In the genomic region with DNA sequence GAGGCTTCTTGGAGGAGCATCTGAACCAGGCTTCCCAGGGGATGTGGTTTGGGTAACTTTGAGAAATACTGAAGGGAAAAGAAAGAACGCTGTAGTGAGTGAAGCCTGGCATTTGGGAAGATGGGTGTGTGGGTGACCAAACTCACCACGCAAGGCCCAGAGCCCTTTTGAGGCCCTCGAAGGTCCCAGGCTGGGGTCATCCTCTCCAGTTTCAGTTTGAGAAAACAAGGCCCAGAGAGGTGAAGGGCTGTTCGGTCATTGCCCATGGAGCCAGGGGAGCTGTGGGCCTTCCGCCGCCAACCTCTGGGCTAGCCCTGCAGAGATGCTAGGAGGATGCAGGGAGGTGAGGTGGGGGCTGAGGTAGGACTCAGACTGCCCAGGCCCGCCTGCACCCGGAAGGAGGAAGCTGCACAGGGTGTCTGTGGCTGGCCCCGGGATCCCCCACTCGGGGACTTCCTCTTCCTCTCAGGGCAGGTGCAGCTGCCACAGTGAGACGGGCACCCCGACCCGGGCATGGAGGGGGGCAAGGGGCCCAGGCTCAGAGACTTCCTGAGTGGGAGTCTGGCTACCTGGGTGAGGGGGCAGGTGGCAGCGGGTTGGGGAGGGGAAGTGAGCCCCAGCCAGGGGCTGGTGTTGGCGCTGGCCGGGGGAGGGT, we compare ENCODE assay signal across 8 cellular contexts. TPM values are rescaled to one million over a fixed set of nuclear protein-coding genes. Genes with fewer than 3 reads are reported as not detected.
DNase-seq lines count a peak whose midpoint lies in the region; ATAC-seq, FAIRE-seq and TF ChIP-seq lines count a peak whose summit lies in the region.

A gene with protein sequence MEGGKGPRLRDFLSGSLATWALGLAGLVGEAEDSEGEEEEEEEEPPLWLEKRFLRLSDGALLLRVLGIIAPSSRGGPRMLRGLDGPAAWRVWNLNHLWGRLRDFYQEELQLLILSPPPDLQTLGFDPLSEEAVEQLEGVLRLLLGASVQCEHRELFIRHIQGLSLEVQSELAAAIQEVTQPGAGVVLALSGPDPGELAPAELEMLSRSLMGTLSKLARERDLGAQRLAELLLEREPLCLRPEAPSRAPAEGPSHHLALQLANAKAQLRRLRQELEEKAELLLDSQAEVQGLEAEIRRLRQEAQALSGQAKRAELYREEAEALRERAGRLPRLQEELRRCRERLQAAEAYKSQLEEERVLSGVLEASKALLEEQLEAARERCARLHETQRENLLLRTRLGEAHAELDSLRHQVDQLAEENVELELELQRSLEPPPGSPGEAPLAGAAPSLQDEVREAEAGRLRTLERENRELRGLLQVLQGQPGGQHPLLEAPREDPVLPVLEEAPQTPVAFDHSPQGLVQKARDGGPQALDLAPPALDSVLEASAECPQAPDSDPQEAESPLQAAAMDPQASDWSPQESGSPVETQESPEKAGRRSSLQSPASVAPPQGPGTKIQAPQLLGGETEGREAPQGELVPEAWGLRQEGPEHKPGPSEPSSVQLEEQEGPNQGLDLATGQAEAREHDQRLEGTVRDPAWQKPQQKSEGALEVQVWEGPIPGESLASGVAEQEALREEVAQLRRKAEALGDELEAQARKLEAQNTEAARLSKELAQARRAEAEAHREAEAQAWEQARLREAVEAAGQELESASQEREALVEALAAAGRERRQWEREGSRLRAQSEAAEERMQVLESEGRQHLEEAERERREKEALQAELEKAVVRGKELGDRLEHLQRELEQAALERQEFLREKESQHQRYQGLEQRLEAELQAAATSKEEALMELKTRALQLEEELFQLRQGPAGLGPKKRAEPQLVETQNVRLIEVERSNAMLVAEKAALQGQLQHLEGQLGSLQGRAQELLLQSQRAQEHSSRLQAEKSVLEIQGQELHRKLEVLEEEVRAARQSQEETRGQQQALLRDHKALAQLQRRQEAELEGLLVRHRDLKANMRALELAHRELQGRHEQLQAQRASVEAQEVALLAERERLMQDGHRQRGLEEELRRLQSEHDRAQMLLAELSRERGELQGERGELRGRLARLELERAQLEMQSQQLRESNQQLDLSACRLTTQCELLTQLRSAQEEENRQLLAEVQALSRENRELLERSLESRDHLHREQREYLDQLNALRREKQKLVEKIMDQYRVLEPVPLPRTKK (N-terminal part only) (plus strand): TSS at position 451 of the 655 bp plus-strand sequence. CDS start 63 bp downstream, at position 514.

- H3K4me1 ChIP-seq in GM12878 (ENCODE audit: control insufficient read depth, insufficient read depth, low read length) (peaks cover 27% of the 10 kb centered on the region), upper lobe of right lung (peaks cover 14% of the 10 kb centered on the region), SK-N-SH (ENCODE audit: control insufficient read depth in 1 of 2, insufficient read depth in 2 of 2, low read depth in 1 of 2, low read length in 1 of 2) (peaks cover 0 to 4% of the 10 kb centered on the region in 2 experiments; a peak in 1 of 4 replicates)

- DNase-seq in UCSD-AML1 (lab: John Stamatoyannopoulos, UW; ENCODE audit: unreplicated experiment) (peak; percentile 75), GM12878 (ENCODE audit: low read depth, low spot score) (no peak), upper lobe of right lung (peak; percentile 86), SK-N-SH (no peak), LoVo (ENCODE audit: low spot score) (no peak)
- DNase-seq in natural killer cell treated with Interleukin-12 subunit alpha and Interleukin-12 subunit beta and Interleukin-15 and Interleukin-18, amount 100 ng/mL, for 72 hours (ENCODE audit: low spot score): peak; percentile 89

- H3K79me2 ChIP-seq in GM12878 (ENCODE audit: control insufficient read depth, insufficient read depth, low read length) (peaks cover 24% of the 10 kb centered on the region), SK-N-SH (ENCODE audit: insufficient read depth) (no peaks in the 10 kb centered on the region)

- H3K27ac Mint-ChIP-seq in natural killer cell treated with Interleukin-12 subunit alpha and Interleukin-12 subunit beta and Interleukin-15 and Interleukin-18, amount 100 ng/mL, for 72 hours: peak within 1 kb of the TSS; percentile 92 to 97

- peak; percentile 93 for FAIRE-seq in GM12878 (lab: Jason Lieb, UNC)

- H3K4me3 ChIP-seq in GM12878: peak within 1 kb of the TSS; percentile 90
- H3K4me3 ChIP-seq in upper lobe of right lung: peak within 1 kb of the TSS; percentile 39
- no peak within 1 kb of the TSS for H3K4me3 ChIP-seq in SK-N-SH (ENCODE audit: low read depth in 2 of 2, low read length in 1 of 2)

- H3K27me3 ChIP-seq in GM12878 (replicated peaks in 1 of 2; ENCODE audit: control insufficient read depth in 2 of 2, insufficient read depth in 2 of 2, low read length in 1 of 2) (no peaks in the 10 kb centered on the region), upper lobe of right lung (no peaks in the 10 kb centered on the region), SK-N-SH (ENCODE audit: insufficient read depth) (no peaks in the 10 kb centered on the region)

- H3K4me2 ChIP-seq in GM12878 (ENCODE audit: control insufficient read depth, insufficient read depth): peak within 1 kb of the TSS; percentile 100
- no peak within 1 kb of the TSS for H3K4me2 ChIP-seq in SK-N-SH

- H3K4me1 Mint-ChIP-seq in natural killer cell treated with Interleukin-12 subunit alpha and Interleukin-12 subunit beta and Interleukin-15 and Interleukin-18, amount 100 ng/mL, for 72 hours (ENCODE audit: low read depth in 2 of 2): peaks cover 34 to 38% of the 10 kb centered on the region in 2 donors

- RAD21 ChIA-PET in GM12878 (lab: Charles Lee; ENCODE audit: unreplicated experiment): interaction anchor here (0.6 to 3.9 kb wide), 4 partner anchors 8 to 30 kb away, joined by 3 to 53 read pairs (median 24); a partner anchor contains a TSS

- peaks cover 8 to 11% of the 10 kb centered on the region in 2 experiments; a peak in 3 of 4 replicates for H3K36me3 ChIP-seq in GM12878 (ENCODE audit: control insufficient read depth in 2 of 2, insufficient read depth in 2 of 2, low read length in 1 of 2)
- no peaks in the 10 kb centered on the region for H3K36me3 ChIP-seq in upper lobe of right lung
- H3K36me3 ChIP-seq in SK-N-SH (replicated peaks in 1 of 2; ENCODE audit: control insufficient read depth in 1 of 2, insufficient read depth in 2 of 2, low read length in 1 of 2): no peaks in the 10 kb centered on the region

- H3K9me2 ChIP-seq in SK-N-SH: no peaks in the 10 kb centered on the region

- 0% methylated on average over 16 of the region's 16 CpGs for WGBS in GM12878 (ENCODE audit: insufficient coverage, insufficient replicate concordance, low lambda C conversion rate, missing lambda C conversion rate)
- WGBS in SK-N-SH (ENCODE audit: low lambda C conversion rate): 81% methylated on average over 11 of the region's 16 CpGs

- TF ChIP-seq CTCF in GM12878 (IDR thresholded peaks at IDR 0.05 in 2 of 3, conservative IDR thresholded peaks at IDR 0.05 in 1 of 3; ENCODE audit: control insufficient read depth in 2 of 3, extremely low read depth in 1 of 3, insufficient read depth in 1 of 3, low read depth in 3 of 3, low read length in 3 of 3) (no peak), upper lobe of right lung (IDR thresholded peaks at IDR 0.05) (no peak), SK-N-SH (IDR thresholded peaks at IDR 0.05) (no peak)

- SMC1A ChIA-PET in GM12878 (lab: Charles Lee; ENCODE audit: uncharacterized antibody, unreplicated experiment): interaction anchor here (0.8 to 3.9 kb wide), 3 partner anchors 8 to 22 kb away, joined by 3 to 28 read pairs (median 6); a partner anchor contains a TSS

- H3K9me3 Mint-ChIP-seq in natural killer cell treated with Interleukin-12 subunit alpha and Interleukin-12 subunit beta and Interleukin-15 and Interleukin-18, amount 100 ng/mL, for 72 hours: no peaks in the 10 kb centered on the region

- H3K4me3 Mint-ChIP-seq in natural killer cell treated with Interleukin-12 subunit alpha and Interleukin-12 subunit beta and Interleukin-15 and Interleukin-18, amount 100 ng/mL, for 72 hours: peak within 1 kb of the TSS; percentile 90

- H3K9me3 ChIP-seq in GM12878 (replicated peaks; ENCODE audit: control insufficient read depth, insufficient read depth, low read length): no peaks in the 10 kb centered on the region
- no peaks in the 10 kb centered on the region for H3K9me3 ChIP-seq in upper lobe of right lung
- no peaks in the 10 kb centered on the region for H3K9me3 ChIP-seq in SK-N-SH

- BruUV-seq in GM12878 (replicated peaks; lab: Mats Ljungman, UMichigan): no TSS peak

- H3K9ac ChIP-seq in GM12878 (ENCODE audit: control insufficient read depth, insufficient read depth, low read length) (peak within 1 kb of the TSS; percentile 78), SK-N-SH (no peak within 1 kb of the TSS)

- TF ChIP-seq EP300 in GM12878 (IDR thresholded peaks at IDR 0.05; ENCODE audit: borderline replicate concordance in 1 of 2, control insufficient read depth in 1 of 2, low read depth in 2 of 2, low read length in 2 of 2) (peak in 1 of 2 experiments; percentile 40; a peak in 1 of 4 replicates), SK-N-SH (IDR thresholded peaks at IDR 0.05; ENCODE audit: borderline replicate concordance in 1 of 2, low read depth in 1 of 2, low read length in 1 of 2) (no peak)

- intact Hi-C loops in GM12878 (cut with micrococcal nuclease; ENCODE audit: unreplicated experiment) (loop anchor here (1.0 kb wide), 2 partner anchors 23 to 35 kb away; a partner anchor contains a TSS), upper lobe of right lung (cut with DNase I) (no loop called here)

- no peaks in the 10 kb centered on the region for H3K36me3 Mint-ChIP-seq in natural killer cell treated with Interleukin-12 subunit alpha and Interleukin-12 subunit beta and Interleukin-15 and Interleukin-18, amount 100 ng/mL, for 72 hours

- H4K20me1 ChIP-seq in GM12878 (ENCODE audit: control insufficient read depth, insufficient read depth): no peaks in the 10 kb centered on the region; the same call in 1 of the 2 replicates
- no peaks in the 10 kb centered on the region for H4K20me1 ChIP-seq in SK-N-SH (ENCODE audit: insufficient read depth)

- TF ChIP-seq POLR2A in GM12878 (IDR thresholded peaks at IDR 0.05; ENCODE audit: low read depth, low read length): peak; percentile 78

- TF ChIP-seq RAD21 in GM12878 (IDR thresholded peaks at IDR 0.05; ENCODE audit: insufficient read depth, low read depth, low read length) (no peak), SK-N-SH (IDR thresholded peaks at IDR 0.05; ENCODE audit: low read length) (no peak)

- POLR2A ChIA-PET in GM12878 (lab: Charles Lee): interaction anchor here (0.8 to 4.6 kb wide), 7 partner anchors 9 to 133 kb away, joined by 3 to 37 read pairs (median 5); a partner anchor contains a TSS
- POLR2A ChIA-PET in SK-N-SH (lab: Yijun Ruan, JAX): no interaction called here

- H3K27me3 Mint-ChIP-seq in natural killer cell treated with Interleukin-12 subunit alpha and Interleukin-12 subunit beta and Interleukin-15 and Interleukin-18, amount 100 ng/mL, for 72 hours: no peaks in the 10 kb centered on the region

- H3F3A ChIP-seq in SK-N-SH (replicated peaks; ENCODE audit: insufficient read depth): peaks cover 5% of the 10 kb centered on the region

- H3K27ac ChIP-seq in GM12878 (ENCODE audit: control insufficient read depth, insufficient read depth) (peak within 1 kb of the TSS; percentile 77), upper lobe of right lung (peak within 1 kb of the TSS; percentile 58), SK-N-SH (ENCODE audit: low read depth in 2 of 2, low read length in 1 of 2) (no peak within 1 kb of the TSS)

- CTCF ChIA-PET in GM12878 (lab: Yijun Ruan, JAX): interaction anchor here (0.6 to 14.7 kb wide), 8 partner anchors 8 to 299 kb away, joined by 3 to 228 read pairs (median 8); a partner anchor contains a TSS
- CTCF ChIA-PET in SK-N-SH (lab: Yijun Ruan, JAX): interaction anchor here (1.0 kb wide), 1 partner anchor 15 kb away, joined by 3 read pairs; no protein-coding TSS in a partner anchor

- ATAC-seq in GM18870 (IDR thresholded peaks at IDR 0.05; ENCODE audit: unreplicated experiment): peak; percentile 37
- peak; percentile 52 for ATAC-seq in HG03196 (IDR thresholded peaks at IDR 0.05; ENCODE audit: unreplicated experiment)
- peak; percentile 81 for ATAC-seq in GM12878
- ATAC-seq in natural killer cell treated with Interleukin-12 subunit alpha and Interleukin-12 subunit beta and Interleukin-15 and Interleukin-18, amount 100 ng/mL, for 72 hours: peak; percentile 86 to 90
- ATAC-seq in upper lobe of right lung: peak; percentile 48

- peak within 1 kb of the TSS; percentile 49 for H2AFZ ChIP-seq in GM12878 (ENCODE audit: control insufficient read depth, low read depth, low read length)
- no peak within 1 kb of the TSS for H2AFZ ChIP-seq in SK-N-SH (ENCODE audit: low read depth)

- in situ Hi-C loops in GM12878 (cut with MboI): no loop called here

RNA-seq across cellular contexts. Expression of the gene that starts here (rescaled TPM):
- 51.8 and 63.6 TPM in 2 replicates for total RNA-seq in GM12878 (2013; cell fraction: nucleolus; rRNA removed)
- total RNA-seq in GM12878 (2014; rRNA removed) (38.7 and 41.6 TPM in 2 replicates), GM12878 (2014; rRNA removed; fragmentation: Illumina TruSeq; extraction: Trizol) (18.9 and 21.8 TPM in 2 replicates), GM12878 (2021) (55.5 and 66.0 TPM in 2 replicates), upper lobe of right lung (20.7 TPM)
- polyA plus RNA-seq in GM12878 (2011; ENCODE audit: low read depth): 32.3 TPM
- polyA plus RNA-seq in GM12878 (2011; rRNA removed) (8.7 and 18.2 TPM in 2 replicates), GM12878 (2014; fragmentation: Illumina TruSeq; extraction: Trizol) (5.0 and 13.8 TPM in 2 replicates), GM12878 (2014; fragmentation: Nextera tagmentation; extraction: Ambion mirVana) (1 to 10 TPM in 1 of 2 experiments, under 1 TPM in 1; 0.24 to 2.8 TPM), GM12878 (2014; rRNA removed) (55.2 and 66.0 TPM in 2 replicates), GM12878 (2016; fragmentation: Nextera tagmentation; extraction: Ambion mirVana) (10 to 100 TPM; 13.6 to 20.2 TPM), SK-N-SH (2012; rRNA removed) (2.4 and 3.4 TPM in 2 replicates)
- 19.2 and 34.6 TPM in 2 replicates for polyA plus RNA-seq in GM12878 (2011; cell fraction: cytosol; rRNA removed)
- 125 and 191 TPM in 2 replicates for polyA plus RNA-seq in GM12878 (2011; cell fraction: nucleus; rRNA removed)
- polyA plus RNA-seq in GM12878 (2012): 63.0 and 81.8 TPM in 2 replicates
- polyA minus RNA-seq in GM12878 (2011; rRNA and poly(A)+ RNA removed): 3.9 and 13.7 TPM in 2 replicates
- polyA minus RNA-seq in GM12878 (2011; cell fraction: cytosol; rRNA and poly(A)+ RNA removed): 16.8 and 19.4 TPM in 2 replicates
- polyA minus RNA-seq in GM12878 (2011; cell fraction: nucleus; rRNA and poly(A)+ RNA removed): 10.4 and 19.1 TPM in 2 replicates
- 100 to 1,000 TPM; 172 to 224 TPM for total RNA-seq in natural killer cell treated with Interleukin-12 subunit alpha and Interleukin-12 subunit beta and Interleukin-15 and Interleukin-18, amount 100 ng/mL, for 72 hours
- 1.3 and 2.7 TPM in 2 replicates for polyA plus RNA-seq in SK-N-SH (2012; cell fraction: cytosol; rRNA removed)
- 1.5 and 4.3 TPM in 2 replicates for polyA plus RNA-seq in SK-N-SH (2012; cell fraction: nucleus; rRNA removed)

Comparison
In these comparisons a context has a peak if more than half of its experiments do, and no peak if none do; other contexts are left out.
1. ATAC-seq: peak in every context shown above with its lines; median percentile 88 in natural killer cell treated with Interleukin-12 subunit alpha and Interleukin-12 subunit beta and Interleukin-15 and Interleukin-18, amount 100 ng/mL, for 72 hours; 81 in GM12878; 52 in HG03196; 48 in upper lobe of right lung; 37 in GM18870.
2. DNase-seq: peak in UCSD-AML1 (single experiment), natural killer cell treated with Interleukin-12 subunit alpha and Interleukin-12 subunit beta and Interleukin-15 and Interleukin-18, amount 100 ng/mL, for 72 hours (single experiment) and upper lobe of right lung (single experiment); none in GM12878 (single experiment), SK-N-SH (single experiment) and LoVo (single experiment).
3. H3K27ac ChIP-seq: peak in GM12878 (single experiment) and upper lobe of right lung (single experiment); none in SK-N-SH (0 of 2).
4. H3K4me3 ChIP-seq: peak in GM12878 (single experiment) and upper lobe of right lung (single experiment); none in SK-N-SH (0 of 2).